In genomic region chr19:53555352-53555751, GRCh38 we compare ENCODE assay signal across 9 cellular contexts. TPM values are rescaled to one million over a fixed set of nuclear protein-coding genes. Genes with fewer than 3 reads are reported as not detected.
DNase-seq lines count a peak whose midpoint lies in the region; ATAC-seq and TF ChIP-seq lines count a peak whose summit lies in the region.
"Had no signal": no experiment of that assay in that cellular context is flagged by ENCODE, and none has a peak within 500 bp of the region (broad histone marks: within the 10 kb centered on the region; RNA-seq: fewer than 3 reads in every experiment).

No MANE protein-coding gene starts in this region.

- H3K27ac Mint-ChIP-seq in IgD-negative memory B cell (peak overlapping the region; percentile 76 to 100 (median 99)), natural killer cell (peak overlapping the region; percentile 99 to 100)

- H3K27me3 Mint-ChIP-seq in IgD-negative memory B cell (no peaks in the 10 kb centered on the region), natural killer cell (ENCODE audit: low read depth in 2 of 2) (no peaks in the 10 kb centered on the region)

- H3K4me1 Mint-ChIP-seq in IgD-negative memory B cell (peaks cover 9 to 17% (median 15%) of the 10 kb centered on the region in 3 donors), natural killer cell (peaks cover 8 to 14% of the 10 kb centered on the region in 2 donors)

- ATAC-seq in natural killer cell (no peak), GM19035 (IDR thresholded peaks at IDR 0.05; ENCODE audit: unreplicated experiment) (no peak), HG02884 (IDR thresholded peaks at IDR 0.05; ENCODE audit: unreplicated experiment) (no peak)

- no peak for DNase-seq in AG10803 (ENCODE audit: low read depth)
- DNase-seq in choroid plexus epithelial cell (ENCODE audit: low read depth): no peak
- DNase-seq in natural killer cell: no peak
- no peak for DNase-seq in activated CD4-positive, CD25-positive, alpha-beta regulatory T cell treated with anti-CD3 and anti-CD28 coated beads, Interleukin-2, amount 50 U/mL, for 72 hours
- DNase-seq in NCI-H2029 (lab: John Stamatoyannopoulos, UW): no peak
- DNase-seq: NCI-H446 had no signal

- H3K36me3 Mint-ChIP-seq in IgD-negative memory B cell (peaks cover 10% of the 10 kb centered on the region), natural killer cell (no peaks in the 10 kb centered on the region)

- H3K9me3 Mint-ChIP-seq in IgD-negative memory B cell (peaks cover 0 to 5% (median 2%) of the 10 kb centered on the region in 3 donors), natural killer cell (no peaks in the 10 kb centered on the region)

- TF ChIP-seq CTCF in AG10803 (conservative IDR thresholded peaks at IDR 0.05; ENCODE audit: low read length): no peak
- no peak for TF ChIP-seq CTCF in choroid plexus epithelial cell (conservative IDR thresholded peaks at IDR 0.05; ENCODE audit: low read depth, low read length)
- TF ChIP-seq CTCF in natural killer cell (IDR thresholded peaks at IDR 0.05): no peak

- H3K4me3 ChIP-seq in AG10803 (ENCODE audit: low read length) (peak overlapping the region; percentile 77), choroid plexus epithelial cell (ENCODE audit: low read depth, low read length) (peak overlapping the region; percentile 74)

- H3K4me3 Mint-ChIP-seq in IgD-negative memory B cell (peak overlapping the region; percentile 48 to 98 (median 73)), natural killer cell (peak overlapping the region; percentile 98)

- intact Hi-C loops in natural killer cell (cut with micrococcal nuclease): no loop called here

RNA-seq across cellular contexts. Expression of gene ZNF331, which starts 17.4 kb away (rescaled TPM):
- polyA plus RNA-seq in IgD-negative memory B cell: 27.1 TPM
- total RNA-seq in natural killer cell: 100 to 1,000 TPM; 153 to 245 (median 204) TPM
